18 cellular contexts compared by ENCODE assay signal in genomic region chr2:134031539-134031938, GRCh38.
"Had no signal": no experiment of that assay in that cellular context is flagged by ENCODE, and none has a peak within 500 bp of the region (broad histone marks: within the 10 kb centered on the region; RNA-seq: fewer than 3 reads in every experiment).

No MANE protein-coding gene starts in this region.

- H3K4me1 ChIP-seq: gastrocnemius medialis, left lung, lower lobe of right lung had no signal

- H3K36me3 ChIP-seq: esophagus squamous epithelium, gastrocnemius medialis, heart right ventricle, left lung, lower lobe of right lung had no signal

- DNase-seq: dermis blood vessel endothelial cell; dorsolateral prefrontal cortex; effector CD4-positive, alpha-beta T cell; effector memory CD4-positive, alpha-beta T cell; esophagus squamous epithelium; foreskin fibroblast; foreskin melanocyte; gastrocnemius medialis; heart right ventricle; hippocampal formation; left cardiac atrium; left lung; left ventricle myocardium superior; lower lobe of right lung; mesenchymal stem cell; mucosa of descending colon; naive B cell had no signal

- H3K4me3 ChIP-seq: coronary artery, dorsolateral prefrontal cortex, esophagus squamous epithelium, gastrocnemius medialis, heart right ventricle, left lung, lower lobe of right lung, mucosa of descending colon had no signal

- ATAC-seq: gastrocnemius medialis, heart right ventricle, left cardiac atrium, left lung, left ventricle myocardium superior, lower lobe of right lung, mucosa of descending colon had no signal

- H3K9me3 ChIP-seq: esophagus squamous epithelium, gastrocnemius medialis, heart right ventricle, left lung, lower lobe of right lung, mucosa of descending colon had no signal

- H3K27ac ChIP-seq: coronary artery, esophagus squamous epithelium, gastrocnemius medialis, heart right ventricle, left lung, lower lobe of right lung had no signal
